8 cellular contexts compared by ENCODE assay signal in the genomic region with DNA sequence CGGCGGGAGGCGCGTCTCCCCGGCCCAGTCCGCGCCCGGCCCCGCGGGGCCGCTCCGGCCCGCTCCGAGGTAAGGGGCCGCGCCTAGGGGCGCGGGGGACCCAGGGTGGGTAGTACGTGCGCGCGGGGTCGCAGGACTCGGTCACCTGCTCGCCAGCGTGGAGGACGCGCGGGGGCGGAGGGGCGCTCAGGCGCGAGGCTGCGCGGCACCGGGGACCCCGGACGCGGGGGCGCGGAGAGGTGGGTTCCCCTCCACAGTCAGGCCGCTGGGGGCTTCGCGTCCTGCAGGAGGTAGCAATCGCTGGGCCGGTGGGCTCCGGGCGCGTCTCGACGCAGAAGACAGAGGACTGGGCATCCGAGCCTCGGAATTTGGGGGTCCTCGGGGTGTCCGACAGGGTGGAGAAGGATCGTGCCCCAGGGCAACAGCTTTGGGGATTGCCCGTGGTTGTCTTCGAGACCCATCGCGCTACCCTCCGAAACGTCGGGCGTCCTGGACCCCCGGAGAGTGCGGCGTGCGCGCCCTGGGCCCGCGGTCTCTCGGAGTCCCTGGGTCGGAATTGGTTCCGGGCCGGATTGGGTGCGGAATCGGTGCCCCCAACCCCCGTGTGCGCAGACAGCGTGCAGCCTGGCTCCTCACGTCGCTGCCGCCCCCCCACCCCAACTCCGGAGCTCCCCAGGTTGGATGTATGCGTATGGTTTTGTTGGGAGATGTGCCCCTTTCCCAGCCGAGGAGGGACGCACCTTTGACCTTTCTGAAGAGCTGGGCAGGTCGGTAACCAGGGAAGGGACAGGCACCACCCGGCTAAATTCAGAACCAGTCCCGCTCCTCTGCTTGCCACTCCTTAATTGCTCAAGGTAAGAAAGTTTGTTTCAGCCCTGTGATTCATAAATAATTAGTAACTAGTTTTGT. TPM values are rescaled to one million over a fixed set of nuclear protein-coding genes. Genes with fewer than 3 reads are reported as not detected.
DNase-seq lines count a peak whose midpoint lies in the region; ATAC-seq and TF ChIP-seq lines count a peak whose summit lies in the region.

No MANE protein-coding gene starts in this region.

- CTCF ChIA-PET in activated naive CD4-positive, alpha-beta T cell treated with anti-CD3 and anti-CD28 coated beads for 36 hours (lab: Charles Lee) = interaction anchor here (1.9 kb wide), 1 partner anchor 213 kb away, joined by 6 read pairs; no protein-coding TSS in a partner anchor

- peak overlapping the region; percentile 3 for H3K18ac ChIP-seq in mesendoderm (ENCODE audit: low read length)

- peaks cover 27% of the 10 kb centered on the region for H3K27me3 ChIP-seq in mesendoderm (ENCODE audit: insufficient read depth, low read length, poor library complexity)
- H3K27me3 ChIP-seq in upper lobe of left lung = peaks cover 0 to 6% (median 4%) of the 10 kb centered on the region in 4 donors

- no peak for TF ChIP-seq EP300 in upper lobe of left lung (IDR thresholded peaks at IDR 0.05)

- ATAC-seq in upper lobe of left lung (ENCODE audit: low FRiP score in 2 of 2) = peak; percentile 1 to 4

- no peaks in the 10 kb centered on the region for H3K4me1 ChIP-seq in mesendoderm (ENCODE audit: control insufficient read depth, low read depth, low read length)
- peaks cover 10 to 28% (median 20%) of the 10 kb centered on the region in 4 donors for H3K4me1 ChIP-seq in upper lobe of left lung

- H3K27me3 Mint-ChIP-seq in activated naive CD4-positive, alpha-beta T cell treated with anti-CD3 and anti-CD28 coated beads for 36 hours (ENCODE audit: low read depth) = peaks cover 15% of the 10 kb centered on the region

- intact Hi-C loops in activated naive CD4-positive, alpha-beta T cell treated with anti-CD3 and anti-CD28 coated beads for 36 hours (cut with micrococcal nuclease) = loop anchor here (1.0 to 5.0 kb wide), 2 partner anchors 182 to 213 kb away; partner anchors contain the start of gene RPL31

- peak overlapping the region; percentile 15 for H3K4me2 ChIP-seq in mesendoderm (ENCODE audit: low read length)

- H2AK5ac ChIP-seq in mesendoderm (ENCODE audit: low read length) = no peak overlapping the region

- no peak overlapping the region for H4K8ac ChIP-seq in mesendoderm (ENCODE audit: low read depth, low read length)

- peak overlapping the region; percentile 0 for H3K56ac ChIP-seq in mesendoderm (ENCODE audit: low read length)

- no CpG with 5 or more reads among the region's 90 CpGs for WGBS in mesendoderm (ENCODE audit: extremely low coverage, insufficient coverage, low lambda C conversion rate)
- 10 to 11% methylated on average over 3 to 11 of the region's 90 CpGs for WGBS in upper lobe of left lung, 2 donors

- no peak overlapping the region for H3K27ac ChIP-seq in mesendoderm (ENCODE audit: low read depth, low read length)
- H3K27ac ChIP-seq in upper lobe of left lung = peak overlapping the region in 3 of 4 donors; percentile 21 to 83 (median 34)

- no peaks in the 10 kb centered on the region for H3K79me1 ChIP-seq in mesendoderm (ENCODE audit: low read length)

- no peak overlapping the region for H4K5ac ChIP-seq in mesendoderm (ENCODE audit: low read length)

- peak overlapping the region; percentile 77 for H3K4me3 ChIP-seq in choroid plexus epithelial cell (ENCODE audit: low read depth, low read length)
- peak overlapping the region; percentile 12 for H3K4me3 ChIP-seq in mesendoderm (ENCODE audit: low read length)
- H3K4me3 ChIP-seq in upper lobe of left lung = peak overlapping the region; percentile 48 to 69 (median 64)

- no peak for DNase-seq in activated naive CD4-positive, alpha-beta T cell treated with anti-CD3 and anti-CD28 coated beads for 36 hours
- DNase-seq in activated naive CD4-positive, alpha-beta T cell treated with Interleukin-2 at 50 U/mL for 16 hours = no peak
- DNase-seq in choroid plexus epithelial cell (ENCODE audit: low read depth) (no peak), mesendoderm (no peak), upper lobe of left lung (peak in 1 of 2 donors; percentile 82), NCI-H2196 (lab: John Stamatoyannopoulos, UW; ENCODE audit: unreplicated experiment) (no peak), DMS 273 treated with DMSO at 0.1 percent for 48 hours (lab: John Stamatoyannopoulos, UW) (no peak)
- no peak for DNase-seq in activated effector memory CD4-positive, alpha-beta T cell treated with Interleukin-2 at 50 U/mL for 16 hours

- H3K4me3 Mint-ChIP-seq in activated naive CD4-positive, alpha-beta T cell treated with anti-CD3 and anti-CD28 coated beads for 36 hours = peak overlapping the region; percentile 66

- peak overlapping the region; percentile 39 for H3K9ac ChIP-seq in mesendoderm (ENCODE audit: low read length)

- H3K36me3 ChIP-seq in mesendoderm (ENCODE audit: control insufficient read depth, insufficient read depth, low read length) (no peaks in the 10 kb centered on the region), upper lobe of left lung (no peaks in the 10 kb centered on the region)

- no peak overlapping the region for H3K23ac ChIP-seq in mesendoderm (ENCODE audit: low read length)

- no peak overlapping the region for H2BK15ac ChIP-seq in mesendoderm (replicated peaks; ENCODE audit: low read depth)

- no peak overlapping the region for H2BK5ac ChIP-seq in mesendoderm (ENCODE audit: low read length)

- peaks cover 15% of the 10 kb centered on the region for H3K4me1 Mint-ChIP-seq in activated naive CD4-positive, alpha-beta T cell treated with anti-CD3 and anti-CD28 coated beads for 36 hours (ENCODE audit: low read depth)

- no peaks in the 10 kb centered on the region for H3K9me3 ChIP-seq in upper lobe of left lung

- no peak overlapping the region for H2BK120ac ChIP-seq in mesendoderm (ENCODE audit: low read depth, low read length)

- H3K9me3 Mint-ChIP-seq in activated naive CD4-positive, alpha-beta T cell treated with anti-CD3 and anti-CD28 coated beads for 36 hours = no peaks in the 10 kb centered on the region

- H3K36me3 Mint-ChIP-seq in activated naive CD4-positive, alpha-beta T cell treated with anti-CD3 and anti-CD28 coated beads for 36 hours (ENCODE audit: low read depth) = no peaks in the 10 kb centered on the region

- TF ChIP-seq CTCF in choroid plexus epithelial cell (conservative IDR thresholded peaks at IDR 0.05; ENCODE audit: low read depth, low read length) (no peak), upper lobe of left lung (IDR thresholded peaks at IDR 0.05) (no peak)

- no peaks in the 10 kb centered on the region for H3K79me2 ChIP-seq in mesendoderm (ENCODE audit: control insufficient read depth, insufficient read depth, low read length)

- no peak overlapping the region for H3K27ac Mint-ChIP-seq in activated naive CD4-positive, alpha-beta T cell treated with anti-CD3 and anti-CD28 coated beads for 36 hours

- no peak overlapping the region for H3K4ac ChIP-seq in mesendoderm (ENCODE audit: low read depth, low read length)

- no peak for TF ChIP-seq POLR2A in upper lobe of left lung (IDR thresholded peaks at IDR 0.05)

RNA-seq across cellular contexts. Expression of gene NPAS2, which starts 0.7 kb away (rescaled TPM):
- 1 to 10 TPM; 5.8 to 5.9 TPM for total RNA-seq in activated naive CD4-positive, alpha-beta T cell treated with anti-CD3 and anti-CD28 coated beads for 36 hours
- 0.34 TPM for polyA plus RNA-seq in mesendoderm (2013, experiment 1 of 2)
- 0.41 TPM for polyA plus RNA-seq in mesendoderm (2013, experiment 2 of 2)
- total RNA-seq in upper lobe of left lung = 10 to 100 TPM; 13.8 to 52.5 (median 23.0) TPM

Comparison
In these comparisons a context has a peak if more than half of its experiments do, and no peak if none do; other contexts are left out.
1. H3K4me3 ChIP-seq: peak in every context shown above with its lines; median percentile 77 in choroid plexus epithelial cell; 64 in upper lobe of left lung; 12 in mesendoderm.